Comparison of ENCODE assay signal across 1 cellular context in genomic region chr6:137414599-137414998, GRCh38.
TF ChIP-seq lines count a peak whose summit lies in the region.

No MANE protein-coding gene starts in this region.

TF ChIP-seq in IMR-90, 13 proteins besides CTCF, POLR2A, EP300 and RAD21:
- TF ChIP-seq SMC3 (IDR thresholded peaks at IDR 0.05; ENCODE audit: low read depth, low read length): no peak
- no peak for TF ChIP-seq MAFK (IDR thresholded peaks at IDR 0.05; ENCODE audit: low read depth, low read length)
- TF ChIP-seq, protein P1, sequence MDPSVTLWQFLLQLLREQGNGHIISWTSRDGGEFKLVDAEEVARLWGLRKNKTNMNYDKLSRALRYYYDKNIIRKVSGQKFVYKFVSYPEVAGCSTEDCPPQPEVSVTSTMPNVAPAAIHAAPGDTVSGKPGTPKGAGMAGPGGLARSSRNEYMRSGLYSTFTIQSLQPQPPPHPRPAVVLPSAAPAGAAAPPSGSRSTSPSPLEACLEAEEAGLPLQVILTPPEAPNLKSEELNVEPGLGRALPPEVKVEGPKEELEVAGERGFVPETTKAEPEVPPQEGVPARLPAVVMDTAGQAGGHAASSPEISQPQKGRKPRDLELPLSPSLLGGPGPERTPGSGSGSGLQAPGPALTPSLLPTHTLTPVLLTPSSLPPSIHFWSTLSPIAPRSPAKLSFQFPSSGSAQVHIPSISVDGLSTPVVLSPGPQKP (IDR thresholded peaks at IDR 0.05; ENCODE audit: borderline replicate concordance, low read depth, low read length): no peak
- no peak for TF ChIP-seq FOS (IDR thresholded peaks at IDR 0.05; ENCODE audit: low read depth, low read length)
- TF ChIP-seq CHD1 (IDR thresholded peaks at IDR 0.05; ENCODE audit: low read depth, low read length): no peak
- TF ChIP-seq RCOR1 (IDR thresholded peaks at IDR 0.05; ENCODE audit: insufficient replicate concordance, low read length): no peak
- TF ChIP-seq CEBPB (IDR thresholded peaks at IDR 0.05; ENCODE audit: low read depth, low read length): no peak
- no peak for TF ChIP-seq RFX5 (IDR thresholded peaks at IDR 0.05; ENCODE audit: low read depth, low read length)
- no peak for TF ChIP-seq BHLHE40 (IDR thresholded peaks at IDR 0.05; ENCODE audit: low read depth, low read length)
- no peak for TF ChIP-seq MXI1 (IDR thresholded peaks at IDR 0.05; ENCODE audit: borderline replicate concordance, low read depth, low read length)
- TF ChIP-seq, protein P2, sequence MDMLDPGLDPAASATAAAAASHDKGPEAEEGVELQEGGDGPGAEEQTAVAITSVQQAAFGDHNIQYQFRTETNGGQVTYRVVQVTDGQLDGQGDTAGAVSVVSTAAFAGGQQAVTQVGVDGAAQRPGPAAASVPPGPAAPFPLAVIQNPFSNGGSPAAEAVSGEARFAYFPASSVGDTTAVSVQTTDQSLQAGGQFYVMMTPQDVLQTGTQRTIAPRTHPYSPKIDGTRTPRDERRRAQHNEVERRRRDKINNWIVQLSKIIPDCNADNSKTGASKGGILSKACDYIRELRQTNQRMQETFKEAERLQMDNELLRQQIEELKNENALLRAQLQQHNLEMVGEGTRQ (IDR thresholded peaks at IDR 0.05; ENCODE audit: low read depth, low read length): no peak
- no peak for TF ChIP-seq MAZ (IDR thresholded peaks at IDR 0.05; ENCODE audit: borderline replicate concordance, low read depth, low read length)
